ENCODE assay signal across 32 cellular contexts in genomic region chr14:64871344-64871743, GRCh38. TPM values are rescaled to one million over a fixed set of nuclear protein-coding genes. Genes with fewer than 3 reads are reported as not detected.
"Had no signal": no experiment of that assay in that cellular context is flagged by ENCODE, and none has a peak within 500 bp of the region (broad histone marks: within the 10 kb centered on the region; RNA-seq: fewer than 3 reads in every experiment).

No MANE protein-coding gene starts in this region.

- H3K27me3 ChIP-seq: body of pancreas had no signal

- H3K9me3 Mint-ChIP-seq: activated naive CD4-positive, alpha-beta T cell treated with anti-CD3 and anti-CD28 coated beads, Interleukin-2, amount 50 U/mL, for 24 hours; activated naive CD8-positive, alpha-beta T cell treated with anti-CD3 and anti-CD28 coated beads for 36 hours; activated T-cell treated with anti-CD3 and anti-CD28 coated beads, Interleukin-2, amount 50 U/mL, for 4 hours; activated T-helper 1 cell treated with anti-CD3 and anti-CD28 coated beads, Interleukin-12 subunit alpha, Interleukin-12 subunit beta, Interleukin-2, Interleukin-4 antibody, amounts not matched to agents 30 ng/mL and 10 ng/mL and 1 ng/mL, durations not matched to agents 14 hours and 24 hours and 36 hours; activated T-helper 2 cell treated with anti-CD3 and anti-CD28 coated beads, Interferon-gamma antibody, Interleukin-2, Interleukin-4, amounts not matched to agents 10 μg/mL and 5 μg/mL and 100 μg/mL, durations not matched to agents 14 hours and 24 hours and 36 hours; effector memory CD8-positive, alpha-beta T cell had no signal

- H3K4me3 Mint-ChIP-seq: activated naive CD4-positive, alpha-beta T cell treated with anti-CD3 and anti-CD28 coated beads for 36 hours; activated naive CD4-positive, alpha-beta T cell treated with anti-CD3 and anti-CD28 coated beads, Interleukin-2, amount 50 U/mL, for 24 hours; activated naive CD8-positive, alpha-beta T cell treated with anti-CD3 and anti-CD28 coated beads for 36 hours; activated naive CD8-positive, alpha-beta T cell treated with anti-CD3 and anti-CD28 coated beads, Interleukin-2, amount 50 U/mL, for 24 hours; activated T-cell treated with anti-CD3 and anti-CD28 coated beads, Interleukin-2, amount 50 U/mL, for 4 hours; activated T-helper 1 cell treated with anti-CD3 and anti-CD28 coated beads, Interleukin-12 subunit alpha, Interleukin-12 subunit beta, Interleukin-2, Interleukin-4 antibody, amounts not matched to agents 30 ng/mL and 10 ng/mL and 1 ng/mL, durations not matched to agents 14 hours and 24 hours and 36 hours; effector memory CD8-positive, alpha-beta T cell had no signal

- H3K4me3 ChIP-seq: adrenal gland, body of pancreas, esophagus squamous epithelium had no signal

- H3K36me3 Mint-ChIP-seq: activated naive CD4-positive, alpha-beta T cell treated with anti-CD3 and anti-CD28 coated beads, Interleukin-2, amount 50 U/mL, for 24 hours; activated naive CD8-positive, alpha-beta T cell treated with anti-CD3 and anti-CD28 coated beads for 36 hours had no signal

- FAIRE-seq: colon had no signal

- DNase-seq: activated CD4-positive, alpha-beta T cell treated with anti-CD3 and anti-CD28 coated beads for 48 hours; activated CD4-positive, alpha-beta T cell treated with anti-CD3 and anti-CD28 coated beads, Interleukin-2, amount 50 U/mL, for 1 hour; activated CD4-positive, alpha-beta T cell treated with anti-CD3 and anti-CD28 coated beads, Interleukin-2, amount 50 U/mL, for 48 hours; activated CD4-positive, CD25-positive, alpha-beta regulatory T cell; activated CD4-positive, CD25-positive, alpha-beta regulatory T cell treated with anti-CD3 and anti-CD28 coated beads, Interleukin-2, amount 50 U/mL, for 72 hours; activated CD8-positive, alpha-beta memory T cell treated with anti-CD3 and anti-CD28 coated beads, Interleukin-2, amount 50 U/mL, for 48 hours; activated effector memory CD4-positive, alpha-beta T cell treated with anti-CD3 and anti-CD28 coated beads, Interleukin-2, amount 50 U/mL, for 16 hours; activated naive CD4-positive, alpha-beta T cell treated with anti-CD3 and anti-CD28 coated beads for 36 hours; activated naive CD8-positive, alpha-beta T cell treated with anti-CD3 and anti-CD28 coated beads for 36 hours; activated naive CD8-positive, alpha-beta T cell treated with anti-CD3 and anti-CD28 coated beads, Interleukin-2, amount 50 U/mL, for 24 hours; activated T-cell treated with anti-CD3 and anti-CD28 coated beads for 4 hours; activated T-cell treated with anti-CD3 and anti-CD28 coated beads, Interleukin-2, amount 50 U/mL, for 4 hours; adrenal gland; amygdala; aorta; body of pancreas; caudate nucleus; cortex of kidney; dermis blood vessel endothelial cell; effector CD4-positive, alpha-beta T cell; effector memory CD8-positive, alpha-beta T cell; erythroblast; esophagus squamous epithelium; foreskin melanocyte; head of caudate nucleus; T-helper 2 cell had no signal

- H3K27ac Mint-ChIP-seq: activated naive CD4-positive, alpha-beta T cell treated with anti-CD3 and anti-CD28 coated beads for 36 hours; activated naive CD4-positive, alpha-beta T cell treated with anti-CD3 and anti-CD28 coated beads, Interleukin-2, amount 50 U/mL, for 24 hours; activated naive CD8-positive, alpha-beta T cell treated with anti-CD3 and anti-CD28 coated beads for 36 hours; activated naive CD8-positive, alpha-beta T cell treated with anti-CD3 and anti-CD28 coated beads, Interleukin-2, amount 50 U/mL, for 24 hours; activated T-helper 1 cell treated with anti-CD3 and anti-CD28 coated beads, Interleukin-12 subunit alpha, Interleukin-12 subunit beta, Interleukin-2, Interleukin-4 antibody, amounts not matched to agents 30 ng/mL and 10 ng/mL and 1 ng/mL, durations not matched to agents 14 hours and 24 hours and 36 hours; activated T-helper 2 cell treated with anti-CD3 and anti-CD28 coated beads, Interferon-gamma antibody, Interleukin-2, Interleukin-4, amounts not matched to agents 10 μg/mL and 5 μg/mL and 100 μg/mL, durations not matched to agents 14 hours and 24 hours and 36 hours; effector memory CD8-positive, alpha-beta T cell had no signal

- ATAC-seq: activated naive CD8-positive, alpha-beta T cell treated with anti-CD3 and anti-CD28 coated beads, Interleukin-2, amount 50 U/mL, for 24 hours; activated T-cell treated with anti-CD3 and anti-CD28 coated beads, Interleukin-2, amount 50 U/mL, for 4 hours; body of pancreas; effector memory CD8-positive, alpha-beta T cell had no signal

- H3K4me1 ChIP-seq: adrenal gland, body of pancreas had no signal

- H3K4me1 Mint-ChIP-seq: activated naive CD4-positive, alpha-beta T cell treated with anti-CD3 and anti-CD28 coated beads, Interleukin-2, amount 50 U/mL, for 24 hours; activated naive CD8-positive, alpha-beta T cell treated with anti-CD3 and anti-CD28 coated beads for 36 hours; activated naive CD8-positive, alpha-beta T cell treated with anti-CD3 and anti-CD28 coated beads, Interleukin-2, amount 50 U/mL, for 24 hours had no signal

- H3K27ac ChIP-seq: adrenal gland, body of pancreas, esophagus squamous epithelium had no signal

- H3K36me3 ChIP-seq: adrenal gland, esophagus squamous epithelium had no signal

- H3K9me3 ChIP-seq: adrenal gland, body of pancreas, esophagus squamous epithelium had no signal

RNA-seq across cellular contexts. Expression of gene SPTB, which starts 8.4 kb away (rescaled TPM):
- total RNA-seq: activated T-helper 1 cell treated with anti-CD3 and anti-CD28 coated beads, Interleukin-12 subunit alpha, Interleukin-12 subunit beta, Interleukin-2, Interleukin-4 antibody, amounts not matched to agents 30 ng/mL and 10 ng/mL and 1 ng/mL, durations not matched to agents 14 hours and 24 hours and 36 hours; fibroblast of lung; T-helper 1 cell treated with Interleukin-12 subunit alpha and Interleukin-12 subunit beta and Interleukin-4 antibody, amounts not matched to agents 30 ng/mL and 1 ng/mL, for 36 hours had no signal
- polyA plus RNA-seq: fibroblast of lung had no signal
